Comparison of ENCODE assay signal across 8 cellular contexts in genomic region chr15:89362203-89363101, GRCh38. TPM values are rescaled to one million over a fixed set of nuclear protein-coding genes. Genes with fewer than 3 reads are reported as not detected.
DNase-seq lines count a peak whose midpoint lies in the region; ATAC-seq lines count a peak whose summit lies in the region.

No MANE protein-coding gene starts in this region.

- H3K4me3 Mint-ChIP-seq in stimulated activated effector memory CD8-positive, alpha-beta T cell treated with anti-CD3 and anti-CD28 coated beads, Interleukin-12 subunit alpha, Interleukin-12 subunit beta, amount 100 ng/mL, for 72 hours = peak overlapping the region; percentile 21

- H3K9me3 Mint-ChIP-seq in stimulated activated effector memory CD8-positive, alpha-beta T cell treated with anti-CD3 and anti-CD28 coated beads, Interleukin-12 subunit alpha, Interleukin-12 subunit beta, amount 100 ng/mL, for 72 hours = no peaks in the 10 kb centered on the region

- DNase-seq in activated T-cell treated with anti-CD3 and anti-CD28 coated beads, Interleukin-2, amount 50 U/mL, for 1 hour = peak; percentile 44
- DNase-seq in activated T-cell treated with anti-CD3 and anti-CD28 coated beads, Interleukin-2, amount 50 U/mL, for 48 hours = no peak
- peak; percentile 47 for DNase-seq in NCI-H446 treated with DMSO at 0.1 percent for 48 hours (lab: John Stamatoyannopoulos, UW)
- peak; percentile 93 for DNase-seq in cerebellum (ENCODE audit: low spot score)
- DNase-seq in stimulated activated effector memory CD8-positive, alpha-beta T cell treated with anti-CD3 and anti-CD28 coated beads, Interleukin-12 subunit alpha, Interleukin-12 subunit beta, amount 100 ng/mL, for 72 hours (ENCODE audit: low spot score in 2 of 2) = no peak
- DNase-seq in T-helper 1 cell = no peak
- DNase-seq in cardiac septum (ENCODE audit: low spot score) = no peak

- H3K4me1 Mint-ChIP-seq in stimulated activated effector memory CD8-positive, alpha-beta T cell treated with anti-CD3 and anti-CD28 coated beads, Interleukin-12 subunit alpha, Interleukin-12 subunit beta, amount 100 ng/mL, for 72 hours = peaks cover 39% of the 10 kb centered on the region

- ATAC-seq in stimulated activated effector memory CD8-positive, alpha-beta T cell treated with anti-CD3 and anti-CD28 coated beads, Interleukin-12 subunit alpha, Interleukin-12 subunit beta, amount 100 ng/mL, for 72 hours = no peak
- ATAC-seq in HG02588 (IDR thresholded peaks at IDR 0.05; ENCODE audit: unreplicated experiment) = no peak

- H3K36me3 Mint-ChIP-seq in stimulated activated effector memory CD8-positive, alpha-beta T cell treated with anti-CD3 and anti-CD28 coated beads, Interleukin-12 subunit alpha, Interleukin-12 subunit beta, amount 100 ng/mL, for 72 hours = no peaks in the 10 kb centered on the region

- intact Hi-C loops in cardiac septum (cut with DNase I) = loop anchor here (5.0 kb wide), 1 partner anchor 55 kb away; no protein-coding TSS in a partner anchor

- no peak overlapping the region for H3K27ac Mint-ChIP-seq in stimulated activated effector memory CD8-positive, alpha-beta T cell treated with anti-CD3 and anti-CD28 coated beads, Interleukin-12 subunit alpha, Interleukin-12 subunit beta, amount 100 ng/mL, for 72 hours

RNA-seq across cellular contexts. Expression of gene POLG, which starts 27.8 kb away (rescaled TPM):
- 35.2 TPM for total RNA-seq in cerebellum
- total RNA-seq in cardiac septum = 49.4 TPM

Comparison
In these comparisons a context has a peak if more than half of its experiments do, and no peak if none do; other contexts are left out.
1. DNase-seq: peak in activated T-cell treated with anti-CD3 and anti-CD28 coated beads, Interleukin-2, amount 50 U/mL, for 1 hour (single experiment), NCI-H446 treated with DMSO at 0.1 percent for 48 hours (single experiment) and cerebellum (single experiment); none in activated T-cell treated with anti-CD3 and anti-CD28 coated beads, Interleukin-2, amount 50 U/mL, for 48 hours (0 of 2), stimulated activated effector memory CD8-positive, alpha-beta T cell treated with anti-CD3 and anti-CD28 coated beads, Interleukin-12 subunit alpha, Interleukin-12 subunit beta, amount 100 ng/mL, for 72 hours (0 of 2), T-helper 1 cell (0 of 5) and cardiac septum (single experiment).